12 cellular contexts compared by ENCODE assay signal in the genomic region with DNA sequence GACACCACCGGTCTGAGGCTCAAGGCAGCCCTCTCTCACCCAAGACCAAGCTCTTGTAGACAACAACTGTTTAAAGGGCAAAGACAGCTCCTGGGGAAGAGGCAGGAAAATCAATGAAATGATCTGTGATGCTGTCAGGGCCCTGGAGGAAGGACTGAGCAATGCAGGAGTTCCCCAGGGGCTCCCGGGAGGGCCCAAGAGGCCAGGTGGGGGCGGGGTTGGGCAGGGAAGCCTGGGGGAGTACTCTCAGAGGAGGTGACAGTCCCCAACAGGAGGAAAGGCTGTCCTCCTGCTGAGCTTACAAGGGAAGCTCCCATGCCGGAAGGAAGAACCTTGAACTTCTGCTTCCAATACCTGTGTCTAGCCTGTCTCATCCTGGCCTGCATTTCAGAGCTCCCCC. TPM values are rescaled to one million over a fixed set of nuclear protein-coding genes. Genes with fewer than 3 reads are reported as not detected.
DNase-seq lines count a peak whose midpoint lies in the region; ATAC-seq and TF ChIP-seq lines count a peak whose summit lies in the region.
"Had no signal": no experiment of that assay in that cellular context is flagged by ENCODE, and none has a peak within 500 bp of the region (broad histone marks: within the 10 kb centered on the region; RNA-seq: fewer than 3 reads in every experiment).

No MANE protein-coding gene starts in this region.

- no peaks in the 10 kb centered on the region for H3K27me3 ChIP-seq in CD8-positive, alpha-beta T cell (ENCODE audit: insufficient read depth, low read length)

- no peak for TF ChIP-seq CTCF in CD8-positive, alpha-beta T cell (IDR thresholded peaks at IDR 0.05)
- no peak for TF ChIP-seq CTCF in GM13976 (IDR thresholded peaks at IDR 0.05; ENCODE audit: borderline replicate concordance, control extremely low read depth, extremely low read depth, insufficient read depth, missing control alignments)
- TF ChIP-seq CTCF in activated B cell treated with CpG ODN at 0.5 μM for 24 hours (IDR thresholded peaks at IDR 0.05), result no peak
- TF ChIP-seq CTCF in type B pancreatic cell (conservative IDR thresholded peaks at IDR 0.05), result no peak

- H3K36me3 Mint-ChIP-seq in CD8-positive, alpha-beta T cell, result no peaks in the 10 kb centered on the region
- H3K36me3 Mint-ChIP-seq in activated B cell treated with CpG ODN at 0.5 μM for 24 hours (ENCODE audit: low read depth) (no peaks in the 10 kb centered on the region), immature natural killer cell (no peaks in the 10 kb centered on the region), type B pancreatic cell (no peaks in the 10 kb centered on the region)

- no peak overlapping the region for H3K27ac ChIP-seq in CD8-positive, alpha-beta T cell (ENCODE audit: low read depth, low read length)

- CTCF ChIA-PET in CD8-positive, alpha-beta T cell (lab: Charles Lee), result interaction anchor here (1.0 to 10.8 kb wide), 4 partner anchors 10 to 85 kb away, joined by 3 to 244 read pairs (median 56); partner anchors contain the start of gene LYRM9
- CTCF ChIA-PET in activated B cell treated with CpG ODN at 0.5 μM for 24 hours (lab: Charles Lee), result interaction anchor here (1.2 to 8.5 kb wide), 5 partner anchors 38 to 443 kb away, joined by 3 to 183 read pairs (median 5); partner anchors contain the start of gene LYRM9

- H3K4me1 Mint-ChIP-seq in CD8-positive, alpha-beta T cell (ENCODE audit: low read depth), result peaks cover 27% of the 10 kb centered on the region
- H3K4me1 Mint-ChIP-seq in activated B cell treated with CpG ODN at 0.5 μM for 24 hours (peaks cover 51% of the 10 kb centered on the region), immature natural killer cell (peaks cover 20 to 27% of the 10 kb centered on the region in 2 donors), type B pancreatic cell (ENCODE audit: unreplicated experiment) (peaks cover 8% of the 10 kb centered on the region)

- no peaks in the 10 kb centered on the region for H3K9me3 Mint-ChIP-seq in CD8-positive, alpha-beta T cell
- H3K9me3 Mint-ChIP-seq in activated B cell treated with CpG ODN at 0.5 μM for 24 hours, result no peaks in the 10 kb centered on the region
- no peaks in the 10 kb centered on the region for H3K9me3 Mint-ChIP-seq in immature natural killer cell
- H3K9me3 Mint-ChIP-seq in type B pancreatic cell, result peaks cover 6% of the 10 kb centered on the region

- DNase-seq in CD8-positive, alpha-beta T cell, result no peak
- DNase-seq in GM13976 (ENCODE audit: low spot score) (peak; percentile 48), activated B cell treated with CpG ODN at 0.5 μM for 24 hours (no peak), immature natural killer cell (no peak), type B pancreatic cell (ENCODE audit: extremely low spot score, unreplicated experiment) (no peak)
- no peak for DNase-seq in stimulated activated naive CD4-positive, alpha-beta T cell treated with Interleukin-2 at 50 U/mL for 16 hours (lab: John Stamatoyannopoulos, UW)
- DNase-seq: NCI-H1048, NCI-H748 treated with DMSO at 0.1 percent for 48 hours had no signal

- POLR2A ChIA-PET in CD8-positive, alpha-beta T cell (lab: Charles Lee), result interaction anchor here (0.8 to 6.0 kb wide), 6 partner anchors 71 to 526 kb away, joined by 3 to 60 read pairs (median 4); partner anchors contain the start of genes IFT20, LYRM9 and TNFAIP1
- POLR2A ChIA-PET in activated B cell treated with CpG ODN at 0.5 μM for 24 hours (lab: Charles Lee), result interaction anchor here (0.6 to 4.3 kb wide), 5 partner anchors 65 to 338 kb away, joined by 3 to 26 read pairs (median 6); partner anchors contain the start of gene LYRM9

- in situ Hi-C loops in GM13976 (cut with MboI; ENCODE audit: low sequenced_read_pairs, unreplicated experiment), result no loop called here

- H3K9me3 ChIP-seq in CD8-positive, alpha-beta T cell (ENCODE audit: low read length), result no peaks in the 10 kb centered on the region
- H3K9me3 ChIP-seq: mucosa of descending colon had no signal

- no peak overlapping the region for H3K4me3 Mint-ChIP-seq in CD8-positive, alpha-beta T cell
- H3K4me3 Mint-ChIP-seq in activated B cell treated with CpG ODN at 0.5 μM for 24 hours, result peak overlapping the region; percentile 63
- peak overlapping the region in 1 of 5 donors; percentile 40 for H3K4me3 Mint-ChIP-seq in immature natural killer cell
- H3K4me3 Mint-ChIP-seq in type B pancreatic cell, result no peak overlapping the region

- no peaks in the 10 kb centered on the region for H3K36me3 ChIP-seq in CD8-positive, alpha-beta T cell (ENCODE audit: insufficient read depth, low read length)

- H3K27me3 Mint-ChIP-seq in CD8-positive, alpha-beta T cell (ENCODE audit: low read depth), result no peaks in the 10 kb centered on the region
- H3K27me3 Mint-ChIP-seq in activated B cell treated with CpG ODN at 0.5 μM for 24 hours (no peaks in the 10 kb centered on the region), immature natural killer cell (ENCODE audit: low read depth in 3 of 3) (peaks cover 0 to 1% (median 0%) of the 10 kb centered on the region in 3 donors), type B pancreatic cell (peaks cover 6% of the 10 kb centered on the region)

- intact Hi-C loops in CD8-positive, alpha-beta T cell (cut with DNase I, micrococcal nuclease), result loop anchor here in 1 of 2 experiments (5.0 kb wide), 3 partner anchors 39 to 329 kb away; partner anchors contain the start of gene NLK
- intact Hi-C loops in activated B cell treated with CpG ODN at 0.5 μM for 24 hours (cut with micrococcal nuclease), result loop anchor here (5.0 kb wide), 1 partner anchor 234 kb away; the partner anchor contains the start of gene NLK

- peaks cover 21% of the 10 kb centered on the region for H3K4me1 ChIP-seq in CD8-positive, alpha-beta T cell (ENCODE audit: insufficient read depth, low read length)

- H3K4me3 ChIP-seq in CD8-positive, alpha-beta T cell (ENCODE audit: low read depth, low read length), result peak overlapping the region; percentile 43
- H3K4me3 ChIP-seq: mucosa of descending colon had no signal

- peak overlapping the region; percentile 94 for H3K27ac Mint-ChIP-seq in CD8-positive, alpha-beta T cell
- H3K27ac Mint-ChIP-seq in activated B cell treated with CpG ODN at 0.5 μM for 24 hours (peak overlapping the region; percentile 91), immature natural killer cell (peak overlapping the region in 4 of 6 donors; percentile 71 to 97 (median 83)), type B pancreatic cell (no peak overlapping the region)

- ATAC-seq in CD8-positive, alpha-beta T cell, result no peak
- ATAC-seq in activated B cell treated with CpG ODN at 0.5 μM for 24 hours (ENCODE audit: low read depth), result no peak
- ATAC-seq in HG03457 (IDR thresholded peaks at IDR 0.05; ENCODE audit: unreplicated experiment), result no peak
- ATAC-seq in HG02763 (IDR thresholded peaks at IDR 0.05; ENCODE audit: unreplicated experiment), result no peak

RNA-seq across cellular contexts. Expression of gene NOS2, which starts 8.3 kb away (rescaled TPM):
- under 1 TPM in 1 of 2 experiments, not detected in 1; 0.08 TPM for total RNA-seq in CD8-positive, alpha-beta T cell
- total RNA-seq in activated B cell treated with CpG ODN at 0.5 μM for 24 hours, result not detected in 2 replicates
- polyA plus RNA-seq in immature natural killer cell, result not detected
- total RNA-seq in type B pancreatic cell (ENCODE audit: low replicate concordance), result 1.1 and 7.6 TPM in 2 replicates
- total RNA-seq: renal cortical epithelial cell had no signal
